27 cellular contexts compared by ENCODE assay signal in the genomic region with DNA sequence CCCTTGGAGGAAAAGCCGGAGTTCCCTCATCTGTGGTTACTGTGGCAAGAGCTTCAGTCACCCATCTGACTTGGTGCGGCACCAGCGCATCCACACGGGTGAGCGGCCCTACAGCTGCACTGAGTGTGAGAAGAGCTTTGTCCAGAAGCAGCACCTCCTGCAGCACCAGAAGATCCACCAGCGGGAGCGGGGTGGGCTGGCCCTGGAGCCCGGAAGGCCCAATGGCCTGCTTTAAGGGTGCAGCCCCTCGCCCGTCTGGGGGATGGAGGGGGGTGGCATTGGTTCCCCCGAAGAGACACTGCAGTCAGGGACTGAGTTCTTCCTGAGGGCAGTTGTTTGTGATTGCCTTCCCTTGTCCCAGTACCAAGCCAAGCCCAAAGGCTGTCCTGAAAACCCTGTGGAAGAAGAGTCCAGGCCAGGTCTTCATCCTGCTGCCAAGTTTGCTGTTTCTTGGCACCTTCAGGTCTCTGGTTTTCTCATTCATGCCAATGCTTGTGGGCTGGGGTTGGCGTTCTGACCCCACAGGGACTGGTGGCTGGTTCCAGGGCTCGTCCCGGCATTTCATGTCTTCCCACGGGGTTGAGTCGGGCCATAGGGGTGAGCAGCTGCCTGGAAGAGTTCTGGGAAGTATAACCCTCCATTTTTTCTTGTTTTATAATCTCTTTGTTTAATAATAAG.
"Had no signal": no experiment of that assay in that cellular context is flagged by ENCODE, and none has a peak within 500 bp of the region (broad histone marks: within the 10 kb centered on the region; RNA-seq: fewer than 3 reads in every experiment).

No MANE protein-coding gene starts in this region.

- DNase-seq: activated CD4-positive, alpha-beta memory T cell treated with anti-CD3 and anti-CD28 coated beads for 36 hours; activated CD4-positive, alpha-beta T cell treated with anti-CD3 and anti-CD28 coated beads for 36 hours; activated CD4-positive, alpha-beta T cell treated with anti-CD3 and anti-CD28 coated beads, Interleukin-2, amount 10 ng/mL, durations not matched to agents 7 days and 5 days; activated CD8-positive, alpha-beta memory T cell treated with anti-CD3 and anti-CD28 coated beads, Interleukin-2, amount 50 U/mL, for 4 hours; activated effector memory CD4-positive, alpha-beta T cell treated with Interleukin-2 at 50 U/mL for 16 hours; activated naive CD4-positive, alpha-beta T cell treated with anti-CD3 and anti-CD28 coated beads, Interleukin-2, amount 10 ng/mL, durations not matched to agents 7 days and 5 days; activated naive CD8-positive, alpha-beta T cell treated with anti-CD3 and anti-CD28 coated beads, Interleukin-2, amount 50 U/mL, for 24 hours; activated T-cell treated with anti-CD3 and anti-CD28 coated beads for 4 hours; activated T-cell treated with anti-CD3 and anti-CD28 coated beads, Interleukin-2, amount 50 U/mL, for 4 hours; brain microvascular endothelial cell; central memory CD4-positive, alpha-beta T cell; NCI-H1105; NCI-H1417 treated with DMSO at 0.1 percent for 48 hours; NCI-H1694 treated with DMSO at 0.1 percent for 48 hours; NCI-H2029; NCI-H345; NCI-H510A; NCI-H526; NCI-H748 treated with DMSO at 0.1 percent for 48 hours; NK-92 treated with Interleukin-12 subunit alpha and Interleukin-12 subunit beta, amount 100 ng/mL, for 24 hours; OCI-M1; SHP77 treated with DMSO at 0.1 percent for 48 hours; SK-N-SH had no signal

- H3K36me3 Mint-ChIP-seq: activated naive CD8-positive, alpha-beta T cell had no signal

- H3K27me3 Mint-ChIP-seq: activated CD4-positive, alpha-beta memory T cell treated with anti-CD3 and anti-CD28 coated beads for 36 hours; activated CD4-positive, alpha-beta T cell treated with anti-CD3 and anti-CD28 coated beads for 36 hours; activated CD4-positive, alpha-beta T cell treated with anti-CD3 and anti-CD28 coated beads, Interleukin-2, amount 10 ng/mL, durations not matched to agents 7 days and 5 days; activated naive CD4-positive, alpha-beta T cell treated with anti-CD3 and anti-CD28 coated beads, Interleukin-2, amount 10 ng/mL, durations not matched to agents 7 days and 5 days; activated naive CD8-positive, alpha-beta T cell; activated naive CD8-positive, alpha-beta T cell treated with anti-CD3 and anti-CD28 coated beads, Interleukin-2, amount 50 U/mL, for 24 hours had no signal

- H3K4me3 Mint-ChIP-seq: activated CD4-positive, alpha-beta memory T cell treated with anti-CD3 and anti-CD28 coated beads for 36 hours; activated CD4-positive, alpha-beta T cell treated with anti-CD3 and anti-CD28 coated beads for 36 hours; activated CD4-positive, alpha-beta T cell treated with anti-CD3 and anti-CD28 coated beads, Interleukin-2, amount 10 ng/mL, durations not matched to agents 7 days and 5 days; activated naive CD4-positive, alpha-beta T cell treated with anti-CD3 and anti-CD28 coated beads, Interleukin-2, amount 10 ng/mL, durations not matched to agents 7 days and 5 days; activated naive CD8-positive, alpha-beta T cell; activated naive CD8-positive, alpha-beta T cell treated with anti-CD3 and anti-CD28 coated beads, Interleukin-2, amount 50 U/mL, for 24 hours; activated T-cell treated with anti-CD3 and anti-CD28 coated beads, Interleukin-2, amount 50 U/mL, for 4 hours; T-helper 1 cell treated with Interleukin-12 subunit alpha and Interleukin-12 subunit beta and Interleukin-4 antibody, amounts not matched to agents 30 μg/mL and 1 μg/mL, for 36 hours; T-helper 2 cell treated with Interferon-gamma antibody and Interleukin-4, amounts not matched to agents 5 μg/mL and 100 μg/mL, for 36 hours had no signal

- H3K27ac Mint-ChIP-seq: activated CD4-positive, alpha-beta memory T cell treated with anti-CD3 and anti-CD28 coated beads for 36 hours; activated CD4-positive, alpha-beta T cell treated with anti-CD3 and anti-CD28 coated beads for 36 hours; activated CD4-positive, alpha-beta T cell treated with anti-CD3 and anti-CD28 coated beads, Interleukin-2, amount 10 ng/mL, durations not matched to agents 7 days and 5 days; activated naive CD4-positive, alpha-beta T cell treated with anti-CD3 and anti-CD28 coated beads, Interleukin-2, amount 10 ng/mL, durations not matched to agents 7 days and 5 days; activated naive CD8-positive, alpha-beta T cell treated with anti-CD3 and anti-CD28 coated beads, Interleukin-2, amount 50 U/mL, for 24 hours; T-helper 1 cell treated with Interleukin-12 subunit alpha and Interleukin-12 subunit beta and Interleukin-4 antibody, amounts not matched to agents 30 μg/mL and 1 μg/mL, for 36 hours; T-helper 2 cell treated with Interferon-gamma antibody and Interleukin-4, amounts not matched to agents 5 μg/mL and 100 μg/mL, for 36 hours had no signal

- H3K9me3 Mint-ChIP-seq: activated CD4-positive, alpha-beta memory T cell treated with anti-CD3 and anti-CD28 coated beads for 36 hours; activated CD4-positive, alpha-beta T cell treated with anti-CD3 and anti-CD28 coated beads, Interleukin-2, amount 10 ng/mL, durations not matched to agents 7 days and 5 days; activated naive CD4-positive, alpha-beta T cell treated with anti-CD3 and anti-CD28 coated beads, Interleukin-2, amount 10 ng/mL, durations not matched to agents 7 days and 5 days; activated naive CD8-positive, alpha-beta T cell treated with anti-CD3 and anti-CD28 coated beads, Interleukin-2, amount 50 U/mL, for 24 hours; activated T-cell treated with anti-CD3 and anti-CD28 coated beads, Interleukin-2, amount 50 U/mL, for 4 hours; T-helper 1 cell treated with Interleukin-12 subunit alpha and Interleukin-12 subunit beta and Interleukin-4 antibody, amounts not matched to agents 30 μg/mL and 1 μg/mL, for 36 hours; T-helper 2 cell treated with Interferon-gamma antibody and Interleukin-4, amounts not matched to agents 5 μg/mL and 100 μg/mL, for 36 hours had no signal

- H3K4me1 Mint-ChIP-seq: activated naive CD4-positive, alpha-beta T cell treated with anti-CD3 and anti-CD28 coated beads, Interleukin-2, amount 10 ng/mL, durations not matched to agents 7 days and 5 days had no signal

- ATAC-seq: activated CD4-positive, alpha-beta T cell treated with anti-CD3 and anti-CD28 coated beads for 36 hours; activated CD4-positive, CD25-positive, alpha-beta regulatory T cell treated with anti-CD3 and anti-CD28 coated beads, Interleukin-2, amount 50 U/mL, for 24 hours; activated naive CD8-positive, alpha-beta T cell treated with anti-CD3 and anti-CD28 coated beads, Interleukin-2, amount 50 U/mL, for 24 hours; activated T-cell treated with anti-CD3 and anti-CD28 coated beads, Interleukin-2, amount 50 U/mL, for 4 hours had no signal
